In the genomic region with DNA sequence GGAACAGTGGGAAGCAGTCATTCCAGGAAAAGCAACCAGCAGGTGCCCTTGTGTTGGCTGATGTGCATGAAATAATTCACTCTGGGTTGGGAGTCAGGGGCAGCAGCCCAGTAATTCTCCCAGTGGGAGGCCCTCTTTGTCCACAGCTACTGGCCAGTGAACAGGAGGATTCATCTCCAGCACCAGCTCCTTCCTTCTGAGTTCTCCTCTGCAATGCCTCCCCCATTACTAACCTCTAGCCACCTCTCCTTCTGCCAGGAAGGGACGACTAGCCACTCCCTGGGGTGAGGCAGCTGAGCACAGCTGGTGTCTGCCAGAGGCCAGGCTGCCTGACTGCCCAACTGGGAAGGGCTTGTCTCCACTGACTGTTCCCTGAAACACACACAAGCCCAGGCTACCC, we compare ENCODE assay signal across 18 cellular contexts. TPM values are rescaled to one million over a fixed set of nuclear protein-coding genes. Genes with fewer than 3 reads are reported as not detected.
DNase-seq lines count a peak whose midpoint lies in the region; ATAC-seq and TF ChIP-seq lines count a peak whose summit lies in the region.
"Had no signal": no experiment of that assay in that cellular context is flagged by ENCODE, and none has a peak within 500 bp of the region (broad histone marks: within the 10 kb centered on the region; RNA-seq: fewer than 3 reads in every experiment).

No MANE protein-coding gene starts in this region.

- H3K4me1 Mint-ChIP-seq in H9, result peaks cover 11 to 12% of the 10 kb centered on the region in 2 experiments
- H3K4me1 Mint-ChIP-seq in neural progenitor cell, result peaks cover 11% of the 10 kb centered on the region

- no peaks in the 10 kb centered on the region for H4K20me1 ChIP-seq in H9 (ENCODE audit: control insufficient read depth, insufficient read depth, insufficient read length)
- no peaks in the 10 kb centered on the region for H4K20me1 ChIP-seq in neural progenitor cell (ENCODE audit: low read depth)

- H4K91ac ChIP-seq in H9 (ENCODE audit: insufficient read length, low read depth, low read length), result no peak overlapping the region

- H3K14ac ChIP-seq in H9 (ENCODE audit: insufficient read depth, low read length), result no peak overlapping the region

- peaks cover 11% of the 10 kb centered on the region for H3F3A ChIP-seq in neural progenitor cell (ENCODE audit: low read depth)

- no peaks in the 10 kb centered on the region for H3K23me2 ChIP-seq in H9 (ENCODE audit: insufficient read length, low read depth, low read length, poor library complexity, severe bottlenecking)

- H3K27ac ChIP-seq in H9 (ENCODE audit: insufficient read length, low read depth, low read length) (no peak overlapping the region), neural progenitor cell (peak overlapping the region; percentile 41)
- H3K27ac ChIP-seq: C4-2B had no signal

- H3K18ac ChIP-seq in H9 (ENCODE audit: insufficient read length, low read depth, low read length), result no peak overlapping the region

- no peak for ATAC-seq in HG02973 (IDR thresholded peaks at IDR 0.05; ENCODE audit: unreplicated experiment)

- no peak overlapping the region for H3K56ac ChIP-seq in H9 (ENCODE audit: insufficient read length, low read depth, low read length)

- no peaks in the 10 kb centered on the region; the same call in 1 of the 2 replicates for H3K4me1 ChIP-seq in H9 (ENCODE audit: insufficient read depth, low read length)
- H3K4me1 ChIP-seq in neural progenitor cell, result peaks cover 14% of the 10 kb centered on the region

- no peak overlapping the region for H3K4me3 ChIP-seq in neural progenitor cell

- no peak overlapping the region for H3K23ac ChIP-seq in H9 (ENCODE audit: insufficient read length, low read depth, low read length)

- no peak overlapping the region for H2BK15ac ChIP-seq in H9 (ENCODE audit: low read depth, low read length)

- peaks cover 2 to 3% of the 10 kb centered on the region in 2 experiments; a peak in 4 of 5 replicates for H3K9me3 Mint-ChIP-seq in H9
- peaks cover 5% of the 10 kb centered on the region for H3K9me3 Mint-ChIP-seq in neural progenitor cell
- H3K9me3 Mint-ChIP-seq: activated T-helper 1 cell treated with anti-CD3 and anti-CD28 coated beads, Interleukin-12 subunit alpha, Interleukin-12 subunit beta, Interleukin-2, Interleukin-4 antibody, amounts not matched to agents 30 ng/mL and 10 ng/mL and 1 ng/mL, durations not matched to agents 14 hours and 24 hours and 36 hours had no signal

- no peaks in the 10 kb centered on the region for H3K27me3 ChIP-seq in H9 (ENCODE audit: insufficient read depth, low read length)
- peaks cover 20% of the 10 kb centered on the region for H3K27me3 ChIP-seq in neural progenitor cell

- H3K4ac ChIP-seq in H9 (ENCODE audit: low read depth, low read length), result no peak overlapping the region

- TF ChIP-seq CTCF in H9 (conservative IDR thresholded peaks at IDR 0.05) (no peak), neural progenitor cell (IDR thresholded peaks at IDR 0.05) (no peak), GM10266 (IDR thresholded peaks at IDR 0.05; ENCODE audit: control insufficient read depth, insufficient read depth, low read depth, missing control alignments) (no peak)

- no peak overlapping the region for H3K9ac ChIP-seq in H9 (ENCODE audit: extremely low read depth, insufficient read length, low read length)
- H3K9ac ChIP-seq in neural progenitor cell, result no peak overlapping the region

- no peak overlapping the region for H4K5ac ChIP-seq in H9 (ENCODE audit: insufficient read length, low read depth, low read length)

- H2BK12ac ChIP-seq in H9 (ENCODE audit: insufficient read length, low read depth, low read length), result no peak overlapping the region

- H3K4me3 Mint-ChIP-seq in H9, result no peak overlapping the region
- H3K4me3 Mint-ChIP-seq in neural progenitor cell, result no peak overlapping the region
- H3K4me3 Mint-ChIP-seq: activated T-helper 1 cell treated with anti-CD3 and anti-CD28 coated beads, Interleukin-12 subunit alpha, Interleukin-12 subunit beta, Interleukin-2, Interleukin-4 antibody, amounts not matched to agents 30 ng/mL and 10 ng/mL and 1 ng/mL, durations not matched to agents 14 hours and 24 hours and 36 hours had no signal

- H3K79me2 ChIP-seq in H9 (ENCODE audit: insufficient read depth, low read length), result no peaks in the 10 kb centered on the region
- no peaks in the 10 kb centered on the region for H3K79me2 ChIP-seq in neural progenitor cell (ENCODE audit: low read depth)

- H3K4me2 ChIP-seq in H9 (ENCODE audit: insufficient read depth, insufficient read length, low read length) (no peak overlapping the region), neural progenitor cell (peak overlapping the region; percentile 11)

- H3K36me3 Mint-ChIP-seq in H9 (ENCODE audit: insufficient read depth in 1 of 3, low read depth in 3 of 3) (peaks cover 0 to 2% (median 0%) of the 10 kb centered on the region in 3 experiments; a peak in 1 of 7 replicates), neural progenitor cell (no peaks in the 10 kb centered on the region)

- H3K9me3 ChIP-seq in H9 (ENCODE audit: control insufficient read depth, low read depth, low read length) (no peaks in the 10 kb centered on the region), neural progenitor cell (ENCODE audit: low read depth) (no peaks in the 10 kb centered on the region)

- H3K79me1 ChIP-seq in H9 (ENCODE audit: insufficient read depth, low read depth, low read length, poor library complexity, severe bottlenecking), result no peaks in the 10 kb centered on the region

- H2BK20ac ChIP-seq in H9 (ENCODE audit: low read depth, low read length, poor library complexity, severe bottlenecking), result no peak overlapping the region

- H2BK120ac ChIP-seq in H9 (ENCODE audit: low read depth, low read length, poor library complexity, severe bottlenecking), result no peak overlapping the region

- no peak overlapping the region for H2AK5ac ChIP-seq in H9 (ENCODE audit: insufficient read length, low read length)

- no peak overlapping the region for H3T11ph ChIP-seq in H9 (ENCODE audit: low read length)

- no CpG with 5 or more reads among the region's 1 CpG for WGBS in H9 (ENCODE audit: extremely low coverage, insufficient read length, low lambda C conversion rate)

- H3K27ac Mint-ChIP-seq in H9 (peak overlapping the region; percentile 40 to 66 (median 64); a peak in 5 of 7 replicates), neural progenitor cell (peak overlapping the region; percentile 16)
- H3K27ac Mint-ChIP-seq: activated T-helper 1 cell treated with anti-CD3 and anti-CD28 coated beads, Interleukin-12 subunit alpha, Interleukin-12 subunit beta, Interleukin-2, Interleukin-4 antibody, amounts not matched to agents 30 ng/mL and 10 ng/mL and 1 ng/mL, durations not matched to agents 14 hours and 24 hours and 36 hours had no signal

- no peak overlapping the region for H4K8ac ChIP-seq in H9 (replicated peaks; ENCODE audit: insufficient read length, low read depth, low read length)

- H3K36me3 ChIP-seq in neural progenitor cell, result no peaks in the 10 kb centered on the region

- H3K27me3 Mint-ChIP-seq in H9 (ENCODE audit: low read depth), result peaks cover 2% of the 10 kb centered on the region
- peaks cover 4% of the 10 kb centered on the region for H3K27me3 Mint-ChIP-seq in neural progenitor cell (ENCODE audit: insufficient read depth, low read depth)

- no peak overlapping the region for H2AFZ ChIP-seq in H9 (ENCODE audit: low read length)
- H2AFZ ChIP-seq in neural progenitor cell (replicated peaks), result no peak overlapping the region

- DNase-seq in H9, result no peak
- DNase-seq in NCI-H2227 (lab: John Stamatoyannopoulos, UW; ENCODE audit: unreplicated experiment), result peak; percentile 86
- peak; percentile 73 for DNase-seq in ecto neural progenitor cell (ENCODE audit: low spot score)
- peak; percentile 47 for DNase-seq in neural progenitor cell (ENCODE audit: low spot score)
- no peak for DNase-seq in GM10266 (ENCODE audit: extremely low spot score)
- no peak for DNase-seq in NCI-H526 treated with DMSO at 0.1 percent for 48 hours (lab: John Stamatoyannopoulos, UW)
- DNase-seq in AML-193 (lab: John Stamatoyannopoulos, UW), result no peak
- DNase-seq: activated CD4-positive, alpha-beta T cell treated with anti-CD3 and anti-CD28 coated beads, Interleukin-2, amount 50 U/mL, for 48 hours; head of caudate nucleus; kidney glomerular epithelial cell; NCI-H1105; NCI-H524; SHP77 had no signal

- H2BK5ac ChIP-seq in H9 (ENCODE audit: insufficient read length, low read length), result no peak overlapping the region

RNA-seq across cellular contexts. Expression of a gene that starts 12.5 kb away (rescaled TPM):
- total RNA-seq in H9 (2021), result not detected in 2 replicates
- not detected in 2 replicates for total RNA-seq in neural progenitor cell (ENCODE audit: low replicate concordance)
- total RNA-seq: activated T-helper 1 cell treated with anti-CD3 and anti-CD28 coated beads, Interleukin-12 subunit alpha, Interleukin-12 subunit beta, Interleukin-2, Interleukin-4 antibody, amounts not matched to agents 30 ng/mL and 10 ng/mL and 1 ng/mL, durations not matched to agents 14 hours and 24 hours and 36 hours; epithelial cell of proximal tubule; pulmonary artery endothelial cell had no signal

RNA-seq across cellular contexts. Expression of a gene that starts 13.3 kb away (rescaled TPM):
- total RNA-seq in H9 (2021) (1.7 TPM in 2 replicates), neural progenitor cell (ENCODE audit: low replicate concordance) (1.4 and 1.9 TPM in 2 replicates)

RNA-seq across cellular contexts. Expression of a gene that starts 31.2 kb away (rescaled TPM):
- 0.04 TPM in 1 of 2 replicates, not detected in the other for total RNA-seq in H9 (2021)
- total RNA-seq in neural progenitor cell (ENCODE audit: low replicate concordance), result 0.68 and 1.6 TPM in 2 replicates
- total RNA-seq: activated T-helper 1 cell treated with anti-CD3 and anti-CD28 coated beads, Interleukin-12 subunit alpha, Interleukin-12 subunit beta, Interleukin-2, Interleukin-4 antibody, amounts not matched to agents 30 ng/mL and 10 ng/mL and 1 ng/mL, durations not matched to agents 14 hours and 24 hours and 36 hours; epithelial cell of proximal tubule; pulmonary artery endothelial cell had no signal

Comparison
In these comparisons a context has a peak if more than half of its experiments do, and no peak if none do; other contexts are left out.
1. DNase-seq: peak in NCI-H2227 (single experiment), ecto neural progenitor cell (single experiment) and neural progenitor cell (single experiment); none in H9 (single experiment), GM10266 (single experiment), NCI-H526 treated with DMSO at 0.1 percent for 48 hours (single experiment) and AML-193 (0 of 2).